7 cellular contexts compared by ENCODE assay signal in genomic region chr20:17731233-17731632, GRCh38. TPM values are rescaled to one million over a fixed set of nuclear protein-coding genes. Genes with fewer than 3 reads are reported as not detected.
"Had no signal": no experiment of that assay in that cellular context is flagged by ENCODE, and none has a peak within 500 bp of the region (broad histone marks: within the 10 kb centered on the region; RNA-seq: fewer than 3 reads in every experiment).

No MANE protein-coding gene starts in this region.

- H3K4me3 ChIP-seq: K562 had no signal

- H3K27ac Mint-ChIP-seq: IgD-negative memory B cell had no signal

- ATAC-seq: HepG2, K562 had no signal

- H3K27ac ChIP-seq: HL-60 had no signal

- H3K4me3 Mint-ChIP-seq: IgD-negative memory B cell had no signal

- DNase-seq: IMR-90 had no signal

RNA-seq across cellular contexts. Expression of gene BANF2, which starts 31.5 kb away (rescaled TPM):
- total RNA-seq: HT-29, HT1080, IMR-90, K562 had no signal
- polyA plus RNA-seq: HepG2, IgD-negative memory B cell, IMR-90, K562 had no signal
